16 cellular contexts compared by ENCODE assay signal in genomic region chr10:35005868-35006267, GRCh38.
DNase-seq lines count a peak whose midpoint lies in the region; ATAC-seq, FAIRE-seq and TF ChIP-seq lines count a peak whose summit lies in the region.
"Had no signal": no experiment of that assay in that cellular context is flagged by ENCODE, and none has a peak within 500 bp of the region (broad histone marks: within the 10 kb centered on the region; RNA-seq: fewer than 3 reads in every experiment).

No MANE protein-coding gene starts in this region.

- no peak for DNase-seq in stimulated activated naive CD8-positive, alpha-beta T cell treated with anti-CD3 and anti-CD28 coated beads, Interleukin-15, amount 100 ng/mL, for 72 hours
- DNase-seq in SIG-M5 (lab: John Stamatoyannopoulos, UW) (peak; percentile 85), fibroblast of mammary gland (ENCODE audit: low read depth) (peak; percentile 97), GM23338 (ENCODE audit: low spot score) (no peak), small intestine (no peak)
- no peak for DNase-seq in activated CD4-positive, alpha-beta T cell treated with anti-CD3 and anti-CD28 coated beads, Interleukin-2, amount 50 U/mL, for 1 hour
- DNase-seq: activated T-cell treated with anti-CD3 and anti-CD28 coated beads, Interleukin-2, amount 50 U/mL, for 4 hours; cortex of kidney; NCI-H748 treated with DMSO at 0.1 percent for 48 hours; stimulated activated CD4-positive, alpha-beta T cell treated with anti-CD3 and anti-CD28 coated beads, Interleukin-1b, Interleukin-23, amount 100 ng/mL, for 48 hours; testis had no signal

- no peaks in the 10 kb centered on the region for H3K27me3 Mint-ChIP-seq in stimulated activated naive CD8-positive, alpha-beta T cell treated with anti-CD3 and anti-CD28 coated beads, Interleukin-15, Interleukin-2, amounts not matched to agents 100 ng/mL and 50 ng/mL, for 24 hours
- H3K27me3 Mint-ChIP-seq in stimulated activated naive CD8-positive, alpha-beta T cell treated with anti-CD3 and anti-CD28 coated beads, Interleukin-15, amount 100 ng/mL, for 72 hours, result no peaks in the 10 kb centered on the region
- peaks cover 3% of the 10 kb centered on the region for H3K27me3 Mint-ChIP-seq in GM23338 (ENCODE audit: insufficient read depth, low read depth, poor library complexity)
- H3K27me3 Mint-ChIP-seq: B cell; IgD-negative memory B cell; natural killer cell treated with Interleukin-12 subunit alpha and Interleukin-12 subunit beta and Interleukin-15 and Interleukin-18, amount 100 ng/mL, for 72 hours had no signal

- no peaks in the 10 kb centered on the region for H4K20me1 ChIP-seq in GM23338 (replicated peaks; ENCODE audit: insufficient read depth)

- no peaks in the 10 kb centered on the region for H3K79me2 ChIP-seq in GM23338 (replicated peaks; ENCODE audit: insufficient read depth)

- no peaks in the 10 kb centered on the region; the same call in 1 of the 2 replicates for H3K36me3 ChIP-seq in GM23338 (ENCODE audit: insufficient read depth)
- peaks cover 4 to 6% of the 10 kb centered on the region in 2 donors for H3K36me3 ChIP-seq in small intestine (ENCODE audit: control insufficient read depth in 2 of 2, insufficient read depth in 2 of 2, low read length in 2 of 2)

- H3K27ac ChIP-seq in GM23338 (ENCODE audit: low read depth) (no peak overlapping the region), small intestine (ENCODE audit: low read depth in 1 of 2, low read length in 1 of 2) (no peak overlapping the region)
- H3K27ac ChIP-seq: testis had no signal

- no peak overlapping the region for H3K4me3 Mint-ChIP-seq in stimulated activated naive CD8-positive, alpha-beta T cell treated with anti-CD3 and anti-CD28 coated beads, Interleukin-15, Interleukin-2, amounts not matched to agents 100 ng/mL and 50 ng/mL, for 24 hours
- H3K4me3 Mint-ChIP-seq in stimulated activated naive CD8-positive, alpha-beta T cell treated with anti-CD3 and anti-CD28 coated beads, Interleukin-15, amount 100 ng/mL, for 72 hours, result no peak overlapping the region
- H3K4me3 Mint-ChIP-seq in GM23338, result no peak overlapping the region
- H3K4me3 Mint-ChIP-seq: activated T-cell treated with anti-CD3 and anti-CD28 coated beads, Interleukin-2, amount 50 U/mL, for 4 hours; B cell; IgD-negative memory B cell; natural killer cell treated with Interleukin-12 subunit alpha and Interleukin-12 subunit beta and Interleukin-15 and Interleukin-18, amount 100 ng/mL, for 72 hours had no signal

- H3K27ac Mint-ChIP-seq in stimulated activated naive CD8-positive, alpha-beta T cell treated with anti-CD3 and anti-CD28 coated beads, Interleukin-15, Interleukin-2, amounts not matched to agents 100 ng/mL and 50 ng/mL, for 24 hours, result peak overlapping the region; percentile 0
- no peak overlapping the region for H3K27ac Mint-ChIP-seq in stimulated activated naive CD8-positive, alpha-beta T cell treated with anti-CD3 and anti-CD28 coated beads, Interleukin-15, amount 100 ng/mL, for 72 hours
- H3K27ac Mint-ChIP-seq in GM23338, result no peak overlapping the region
- H3K27ac Mint-ChIP-seq: B cell; IgD-negative memory B cell; natural killer cell treated with Interleukin-12 subunit alpha and Interleukin-12 subunit beta and Interleukin-15 and Interleukin-18, amount 100 ng/mL, for 72 hours had no signal

- H3K27me3 ChIP-seq in GM23338 (ENCODE audit: insufficient read depth) (no peaks in the 10 kb centered on the region), small intestine (ENCODE audit: control insufficient read depth in 2 of 2, insufficient read depth in 2 of 2, low read length in 2 of 2) (no peaks in the 10 kb centered on the region)
- H3K27me3 ChIP-seq: testis had no signal

- peaks cover 20% of the 10 kb centered on the region for H3K36me3 Mint-ChIP-seq in stimulated activated naive CD8-positive, alpha-beta T cell treated with anti-CD3 and anti-CD28 coated beads, Interleukin-15, Interleukin-2, amounts not matched to agents 100 ng/mL and 50 ng/mL, for 24 hours (ENCODE audit: low read depth)
- H3K36me3 Mint-ChIP-seq in GM23338 (ENCODE audit: low read depth), result peaks cover 12% of the 10 kb centered on the region; the same call in 2 of the 3 replicates

- H3K4me1 Mint-ChIP-seq in stimulated activated naive CD8-positive, alpha-beta T cell treated with anti-CD3 and anti-CD28 coated beads, Interleukin-15, Interleukin-2, amounts not matched to agents 100 ng/mL and 50 ng/mL, for 24 hours (ENCODE audit: low read depth), result no peaks in the 10 kb centered on the region
- peaks cover 6% of the 10 kb centered on the region for H3K4me1 Mint-ChIP-seq in stimulated activated naive CD8-positive, alpha-beta T cell treated with anti-CD3 and anti-CD28 coated beads, Interleukin-15, amount 100 ng/mL, for 72 hours
- H3K4me1 Mint-ChIP-seq in GM23338, result peaks cover 19% of the 10 kb centered on the region; the same call in 2 of the 3 replicates
- H3K4me1 Mint-ChIP-seq: B cell, IgD-negative memory B cell had no signal

- no peak for FAIRE-seq in small intestine (lab: Jason Lieb, UNC)

- 74 to 88% (median 85%) methylated on average over 8 of the region's 8 CpGs for WGBS in small intestine, 3 donors

- ATAC-seq in stimulated activated naive CD8-positive, alpha-beta T cell treated with anti-CD3 and anti-CD28 coated beads, Interleukin-15, amount 100 ng/mL, for 72 hours, result no peak
- ATAC-seq in HG03442 (IDR thresholded peaks at IDR 0.05; ENCODE audit: unreplicated experiment) (no peak), GM23338 (no peak)
- ATAC-seq: activated T-cell treated with anti-CD3 and anti-CD28 coated beads, Interleukin-2, amount 50 U/mL, for 4 hours; natural killer cell treated with Interleukin-12 subunit alpha and Interleukin-12 subunit beta and Interleukin-15 and Interleukin-18, amount 100 ng/mL, for 72 hours had no signal

- H3K4me3 ChIP-seq in fibroblast of mammary gland (ENCODE audit: control insufficient read depth, low read depth, low read length) (no peak overlapping the region), GM23338 (no peak overlapping the region), small intestine (ENCODE audit: low read depth in 1 of 2, low read length in 2 of 2) (no peak overlapping the region)
- H3K4me3 ChIP-seq: testis had no signal

- no peaks in the 10 kb centered on the region for H3K9me3 Mint-ChIP-seq in stimulated activated naive CD8-positive, alpha-beta T cell treated with anti-CD3 and anti-CD28 coated beads, Interleukin-15, Interleukin-2, amounts not matched to agents 100 ng/mL and 50 ng/mL, for 24 hours
- no peaks in the 10 kb centered on the region for H3K9me3 Mint-ChIP-seq in stimulated activated naive CD8-positive, alpha-beta T cell treated with anti-CD3 and anti-CD28 coated beads, Interleukin-15, amount 100 ng/mL, for 72 hours
- no peaks in the 10 kb centered on the region for H3K9me3 Mint-ChIP-seq in GM23338
- H3K9me3 Mint-ChIP-seq: activated T-cell treated with anti-CD3 and anti-CD28 coated beads, Interleukin-2, amount 50 U/mL, for 4 hours; IgD-negative memory B cell; natural killer cell treated with Interleukin-12 subunit alpha and Interleukin-12 subunit beta and Interleukin-15 and Interleukin-18, amount 100 ng/mL, for 72 hours had no signal

- no peak overlapping the region for H2AFZ ChIP-seq in GM23338

- H3K4me2 ChIP-seq in GM23338, result no peak overlapping the region

- no peak for TF ChIP-seq CTCF in fibroblast of mammary gland (conservative IDR thresholded peaks at IDR 0.05; ENCODE audit: control insufficient read depth, insufficient read depth, low read depth, low read length)
- no peak for TF ChIP-seq CTCF in GM23338 (conservative IDR thresholded peaks at IDR 0.05; ENCODE audit: low read depth in 2 of 2)

- no peaks in the 10 kb centered on the region for H3K9me3 ChIP-seq in small intestine (ENCODE audit: control insufficient read depth, low read depth)
- H3K9me3 ChIP-seq: testis had no signal

- H3K4me1 ChIP-seq in GM23338 (ENCODE audit: insufficient read depth) (0 out of 2 replicates have a peak, but pooled peaks cover 3% of the 10 kb centered on the region), small intestine (ENCODE audit: control insufficient read depth in 2 of 2, insufficient read depth in 1 of 2, low read depth in 1 of 2, low read length in 1 of 2) (no peaks in the 10 kb centered on the region)
- H3K4me1 ChIP-seq: testis had no signal

- H3K9me2 ChIP-seq in GM23338 (ENCODE audit: insufficient read depth), result no peaks in the 10 kb centered on the region

- no peaks in the 10 kb centered on the region for H3F3A ChIP-seq in GM23338 (replicated peaks; ENCODE audit: low read depth)

TF ChIP-seq in GM23338, 12 proteins besides CTCF, POLR2A, EP300 and RAD21 (continues in another document):
- no peak for TF ChIP-seq EZH2 (IDR thresholded peaks at IDR 0.05; ENCODE audit: low read depth, unreplicated experiment)

Comparison
In these comparisons a context has a peak if more than half of its experiments do, and no peak if none do; other contexts are left out.
1. DNase-seq: peak in SIG-M5 (single experiment) and fibroblast of mammary gland (single experiment); none in stimulated activated naive CD8-positive, alpha-beta T cell treated with anti-CD3 and anti-CD28 coated beads, Interleukin-15, amount 100 ng/mL, for 72 hours (0 of 2), activated CD4-positive, alpha-beta T cell treated with anti-CD3 and anti-CD28 coated beads, Interleukin-2, amount 50 U/mL, for 1 hour (single experiment), GM23338 (single experiment) and small intestine (single experiment).